In the genomic region with DNA sequence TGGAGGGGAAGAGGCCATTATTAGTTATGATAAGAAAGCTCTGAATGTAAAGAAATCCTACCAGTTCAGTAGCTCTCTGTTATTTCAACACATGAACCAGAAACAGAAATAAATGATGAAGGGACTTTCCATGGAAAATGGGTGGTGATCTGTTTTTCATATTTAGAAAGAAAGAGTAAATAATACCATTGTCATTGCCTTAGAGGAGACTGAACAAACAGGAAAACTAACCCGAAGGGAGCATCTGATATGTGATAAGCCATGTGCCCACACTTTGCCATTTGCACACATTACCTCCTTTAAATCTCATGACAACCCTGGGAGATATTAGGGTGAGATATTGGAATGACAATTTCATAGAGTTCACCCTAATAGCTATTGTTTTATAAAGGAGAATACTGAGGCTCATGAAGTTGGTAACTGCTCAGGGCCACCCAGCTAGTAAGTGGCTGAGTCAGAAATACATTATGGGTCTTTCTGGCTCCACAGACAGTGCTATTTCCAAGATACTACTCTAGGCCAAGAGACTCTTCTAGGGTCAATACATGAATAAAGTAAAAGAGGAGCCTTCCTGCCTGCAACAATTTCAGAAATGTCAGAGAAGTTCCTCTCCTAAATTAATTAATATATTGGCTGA, we compare ENCODE assay signal across 16 cellular contexts.
A peak's percentile ranks its signal among the peaks of the same experiment; 100 is the strongest.
DNase-seq lines count a peak whose midpoint lies in the region; ATAC-seq and TF ChIP-seq lines count a peak whose summit lies in the region.
"Had no signal": no experiment of that assay in that cellular context is flagged by ENCODE, and none has a peak within 500 bp of the region (broad histone marks: within the 10 kb centered on the region; RNA-seq: fewer than 3 reads in every experiment).

No MANE protein-coding gene starts in this region.

- WGBS in GM23248 (ENCODE audit: low coverage in 1 of 2, low lambda C conversion rate in 2 of 2, missing lambda C conversion rate in 2 of 2), 2 experiments = 20 to 22% methylated on average over 1 of the region's 1 CpG
- WGBS in mesenchymal stem cell = no CpG with 5 or more reads among the region's 1 CpG

- no peaks in the 10 kb centered on the region for H3K9me3 Mint-ChIP-seq in activated CD8-positive, alpha-beta memory T cell treated with anti-CD3 and anti-CD28 coated beads, Interleukin-2, amount 10 ng/mL, durations not matched to agents 7 days and 5 days (ENCODE audit: low read depth)
- H3K9me3 Mint-ChIP-seq: CD4-positive, alpha-beta T cell; HFFc6 had no signal

- H3K27ac ChIP-seq in GM23248 = peak overlapping the region; percentile 0; the same call in 1 of the 2 replicates
- no peak overlapping the region for H3K27ac ChIP-seq in mesenchymal stem cell (ENCODE audit: low read length, poor library complexity, severe bottlenecking)
- peak overlapping the region; percentile 18 for H3K27ac ChIP-seq in vagina

- intact Hi-C loops in vagina (cut with DNase I) = loop anchor here (2.0 kb wide), 1 partner anchor 19 kb away; no protein-coding TSS in a partner anchor

- H3K4me3 ChIP-seq in GM23248 (no peak overlapping the region), adipocyte (ENCODE audit: low read length) (peak overlapping the region; percentile 22), mesenchymal stem cell (ENCODE audit: insufficient read depth in 1 of 2, low read depth in 1 of 2, low read length in 2 of 2) (no peak overlapping the region), vagina (no peak overlapping the region)
- H3K4me3 ChIP-seq: GM12878, HAP-1 had no signal

- no peaks in the 10 kb centered on the region for H3K4me1 Mint-ChIP-seq in activated CD8-positive, alpha-beta memory T cell treated with anti-CD3 and anti-CD28 coated beads, Interleukin-2, amount 10 ng/mL, durations not matched to agents 7 days and 5 days

- no peaks in the 10 kb centered on the region for H3K36me3 Mint-ChIP-seq in activated CD8-positive, alpha-beta memory T cell treated with anti-CD3 and anti-CD28 coated beads, Interleukin-2, amount 10 ng/mL, durations not matched to agents 7 days and 5 days

- H3K79me1 ChIP-seq in mesenchymal stem cell (replicated peaks; ENCODE audit: low read length, poor library complexity, severe bottlenecking) = no peaks in the 10 kb centered on the region

- H2BK120ac ChIP-seq in mesenchymal stem cell (ENCODE audit: low read depth, low read length) = no peak overlapping the region

- no peak overlapping the region for H3K23ac ChIP-seq in mesenchymal stem cell (ENCODE audit: low read length in 2 of 2)

- no peaks in the 10 kb centered on the region for H3K79me2 ChIP-seq in GM23248 (ENCODE audit: insufficient read depth)

- no peak overlapping the region for H3K27ac Mint-ChIP-seq in activated CD8-positive, alpha-beta memory T cell treated with anti-CD3 and anti-CD28 coated beads, Interleukin-2, amount 10 ng/mL, durations not matched to agents 7 days and 5 days
- H3K27ac Mint-ChIP-seq: B cell; CD4-positive, alpha-beta T cell; HFFc6 had no signal

- no peak overlapping the region for H2BK5ac ChIP-seq in mesenchymal stem cell (ENCODE audit: low read depth, low read length, poor library complexity, severe bottlenecking)

- no peak for TF ChIP-seq CTCF in vagina (IDR thresholded peaks at IDR 0.05)

- peaks cover 41% of the 10 kb centered on the region for H3F3A ChIP-seq in GM23248 (ENCODE audit: insufficient read depth)

- H3K27me3 Mint-ChIP-seq in activated CD8-positive, alpha-beta memory T cell treated with anti-CD3 and anti-CD28 coated beads, Interleukin-2, amount 10 ng/mL, durations not matched to agents 7 days and 5 days = peaks cover 2% of the 10 kb centered on the region

- in situ Hi-C loops in GM23248 (cut with MboI) = no loop called here

- DNase-seq in GM23248 = peak; percentile 51
- no peak for DNase-seq in adipocyte (ENCODE audit: low read depth)
- DNase-seq in mesenchymal stem cell = no peak
- no peak for DNase-seq in vagina (ENCODE audit: extremely low spot score in 2 of 2)
- no peak for DNase-seq in stimulated activated CD4-positive, alpha-beta T cell treated with anti-CD3 and anti-CD28 coated beads, Interleukin-1b, Interleukin-23, amount 100 ng/mL, for 48 hours
- DNase-seq in activated CD8-positive, alpha-beta memory T cell treated with anti-CD3 and anti-CD28 coated beads, Interleukin-2, amount 10 ng/mL, durations not matched to agents 7 days and 5 days = no peak
- DNase-seq: C1 segment of cervical spinal cord; Calu3; CD4-positive, alpha-beta T cell; DMS 273 treated with DMSO at 0.1 percent for 48 hours; HFFc6 had no signal

- H3K27me3 ChIP-seq in GM23248 (replicated peaks; ENCODE audit: insufficient read depth) = no peaks in the 10 kb centered on the region
- H3K27me3 ChIP-seq in adipocyte (replicated peaks; ENCODE audit: control insufficient read depth, insufficient read depth, low read length) = no peaks in the 10 kb centered on the region
- no peaks in the 10 kb centered on the region for H3K27me3 ChIP-seq in mesenchymal stem cell (ENCODE audit: control insufficient read depth in 1 of 2, insufficient read depth in 1 of 2, low read length in 2 of 2)
- H3K27me3 ChIP-seq in vagina = no peaks in the 10 kb centered on the region

- H3K9me3 ChIP-seq in GM23248 (ENCODE audit: low read depth) (no peaks in the 10 kb centered on the region), adipocyte (ENCODE audit: control insufficient read depth, low read length) (no peaks in the 10 kb centered on the region), mesenchymal stem cell (ENCODE audit: control insufficient read depth, low read length) (no peaks in the 10 kb centered on the region), vagina (no peaks in the 10 kb centered on the region)
- H3K9me3 ChIP-seq: HAP-1 had no signal

- no peak overlapping the region for H3K4ac ChIP-seq in mesenchymal stem cell (ENCODE audit: low read depth in 1 of 2, low read length in 2 of 2)

- no peak overlapping the region for H3K9ac ChIP-seq in GM23248
- peak overlapping the region; percentile 20 for H3K9ac ChIP-seq in adipocyte (ENCODE audit: low read length)
- peak overlapping the region; percentile 37 for H3K9ac ChIP-seq in mesenchymal stem cell (ENCODE audit: low read length)

- H4K91ac ChIP-seq in mesenchymal stem cell (ENCODE audit: low read length) = no peak overlapping the region

- H2AFZ ChIP-seq in GM23248 (no peak overlapping the region), mesenchymal stem cell (ENCODE audit: low read depth, low read length) (no peak overlapping the region)

- no peak overlapping the region for H2BK15ac ChIP-seq in mesenchymal stem cell (ENCODE audit: low read depth, poor library complexity, severe bottlenecking)

- no peaks in the 10 kb centered on the region for H4K20me1 ChIP-seq in GM23248 (ENCODE audit: insufficient read depth)

- H3K36me3 ChIP-seq in GM23248 (ENCODE audit: low read depth) (no peaks in the 10 kb centered on the region), adipocyte (ENCODE audit: control insufficient read depth, insufficient read depth, low read length, severe bottlenecking) (no peaks in the 10 kb centered on the region), mesenchymal stem cell (ENCODE audit: control insufficient read depth in 1 of 2, insufficient read depth in 2 of 2, low read depth in 1 of 2, low read length in 2 of 2) (no peaks in the 10 kb centered on the region), vagina (no peaks in the 10 kb centered on the region)
- H3K36me3 ChIP-seq: HAP-1 had no signal

- no peak for ATAC-seq in GM19328 (IDR thresholded peaks at IDR 0.05; ENCODE audit: unreplicated experiment)
- ATAC-seq in activated CD8-positive, alpha-beta memory T cell treated with anti-CD3 and anti-CD28 coated beads, Interleukin-2, amount 10 ng/mL, durations not matched to agents 7 days and 5 days = no peak
- ATAC-seq: GM12878, HepG2 had no signal

- H3K9me2 ChIP-seq in GM23248 (ENCODE audit: insufficient read depth) = no peaks in the 10 kb centered on the region

- H3K14ac ChIP-seq in mesenchymal stem cell (ENCODE audit: low read length in 2 of 2) = no peak overlapping the region

- H3K18ac ChIP-seq in mesenchymal stem cell (ENCODE audit: low read depth in 1 of 2, low read length in 2 of 2) = no peak overlapping the region

- TF ChIP-seq POLR2A in vagina (IDR thresholded peaks at IDR 0.05) = no peak

- peak overlapping the region; percentile 43 for H3K4me2 ChIP-seq in GM23248 (ENCODE audit: unreplicated experiment)
- H3K4me2 ChIP-seq in mesenchymal stem cell (ENCODE audit: low read length, poor library complexity, severe bottlenecking) = no peak overlapping the region

- H3K4me1 ChIP-seq in GM23248 (ENCODE audit: insufficient read depth) = peaks cover 70% of the 10 kb centered on the region
- peaks cover 54% of the 10 kb centered on the region for H3K4me1 ChIP-seq in adipocyte (ENCODE audit: control insufficient read depth, insufficient read depth, low read length)
- no peaks in the 10 kb centered on the region for H3K4me1 ChIP-seq in mesenchymal stem cell (ENCODE audit: control insufficient read depth, insufficient read depth, low read depth, low read length)
- peaks cover 17% of the 10 kb centered on the region for H3K4me1 ChIP-seq in vagina
- H3K4me1 ChIP-seq: HAP-1 had no signal

- no peak overlapping the region for H3K4me3 Mint-ChIP-seq in activated CD8-positive, alpha-beta memory T cell treated with anti-CD3 and anti-CD28 coated beads, Interleukin-2, amount 10 ng/mL, durations not matched to agents 7 days and 5 days
- H3K4me3 Mint-ChIP-seq: B cell; CD4-positive, alpha-beta T cell; HFFc6 had no signal

- no peak overlapping the region for H4K8ac ChIP-seq in mesenchymal stem cell (ENCODE audit: low read length)

- H2AK5ac ChIP-seq in mesenchymal stem cell (ENCODE audit: low read length, severe bottlenecking) = no peak overlapping the region

- H2BK12ac ChIP-seq in mesenchymal stem cell (ENCODE audit: low read length in 2 of 2) = no peak overlapping the region

- CTCF ChIA-PET in activated CD8-positive, alpha-beta memory T cell treated with anti-CD3 and anti-CD28 coated beads, Interleukin-2, amount 10 ng/mL, durations not matched to agents 7 days and 5 days (lab: Charles Lee) = interaction anchor here (0.8 kb wide), 1 partner anchor 13 kb away, joined by 4 read pairs; no protein-coding TSS in a partner anchor
